Comparison of ENCODE assay signal across 2 cellular contexts in the genomic region with DNA sequence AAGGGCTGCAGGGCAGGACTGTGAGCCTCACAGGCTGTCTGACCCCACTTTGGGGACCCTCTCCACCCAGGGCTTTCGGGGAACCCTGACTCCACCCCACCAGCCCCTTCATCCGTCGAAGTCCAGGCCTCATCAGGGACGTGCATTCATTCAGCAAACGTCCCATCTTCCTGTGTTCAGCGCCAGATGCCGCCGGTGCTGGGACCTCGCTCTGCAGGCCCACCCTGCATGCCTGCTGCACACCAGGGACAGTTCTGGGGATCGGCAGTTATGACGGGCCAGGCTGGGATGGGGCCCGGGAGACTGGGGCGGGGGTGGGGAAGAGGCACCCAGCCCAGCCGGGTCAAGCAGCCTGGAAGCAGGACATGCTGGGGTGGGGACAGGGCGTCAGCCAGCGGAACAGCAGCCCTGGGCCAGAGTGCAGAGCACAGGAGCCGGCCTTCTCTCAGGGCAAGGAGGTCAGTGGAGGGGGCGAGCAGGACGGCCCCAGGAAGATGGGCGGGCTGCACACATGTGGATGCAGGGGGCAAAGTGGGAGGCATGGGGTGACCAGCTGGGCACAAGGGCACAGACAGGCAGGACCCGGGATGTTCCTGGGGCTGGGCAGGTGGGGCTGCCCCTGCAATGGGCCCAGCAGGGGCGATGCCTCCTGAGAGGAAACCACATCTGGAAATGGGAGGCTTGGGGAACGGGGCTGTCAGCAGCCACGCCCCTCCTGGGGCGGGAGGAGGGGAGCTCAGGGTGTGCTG.
TF ChIP-seq lines count a peak whose summit lies in the region.

No MANE protein-coding gene starts in this region.

TF ChIP-seq in GM23338, 12 proteins besides CTCF, POLR2A, EP300 and RAD21:
- no peak for TF ChIP-seq NANOG (IDR thresholded peaks at IDR 0.05; ENCODE audit: borderline replicate concordance)
- no peak for TF ChIP-seq ETS1 (IDR thresholded peaks at IDR 0.05)
- TF ChIP-seq, protein P1, sequence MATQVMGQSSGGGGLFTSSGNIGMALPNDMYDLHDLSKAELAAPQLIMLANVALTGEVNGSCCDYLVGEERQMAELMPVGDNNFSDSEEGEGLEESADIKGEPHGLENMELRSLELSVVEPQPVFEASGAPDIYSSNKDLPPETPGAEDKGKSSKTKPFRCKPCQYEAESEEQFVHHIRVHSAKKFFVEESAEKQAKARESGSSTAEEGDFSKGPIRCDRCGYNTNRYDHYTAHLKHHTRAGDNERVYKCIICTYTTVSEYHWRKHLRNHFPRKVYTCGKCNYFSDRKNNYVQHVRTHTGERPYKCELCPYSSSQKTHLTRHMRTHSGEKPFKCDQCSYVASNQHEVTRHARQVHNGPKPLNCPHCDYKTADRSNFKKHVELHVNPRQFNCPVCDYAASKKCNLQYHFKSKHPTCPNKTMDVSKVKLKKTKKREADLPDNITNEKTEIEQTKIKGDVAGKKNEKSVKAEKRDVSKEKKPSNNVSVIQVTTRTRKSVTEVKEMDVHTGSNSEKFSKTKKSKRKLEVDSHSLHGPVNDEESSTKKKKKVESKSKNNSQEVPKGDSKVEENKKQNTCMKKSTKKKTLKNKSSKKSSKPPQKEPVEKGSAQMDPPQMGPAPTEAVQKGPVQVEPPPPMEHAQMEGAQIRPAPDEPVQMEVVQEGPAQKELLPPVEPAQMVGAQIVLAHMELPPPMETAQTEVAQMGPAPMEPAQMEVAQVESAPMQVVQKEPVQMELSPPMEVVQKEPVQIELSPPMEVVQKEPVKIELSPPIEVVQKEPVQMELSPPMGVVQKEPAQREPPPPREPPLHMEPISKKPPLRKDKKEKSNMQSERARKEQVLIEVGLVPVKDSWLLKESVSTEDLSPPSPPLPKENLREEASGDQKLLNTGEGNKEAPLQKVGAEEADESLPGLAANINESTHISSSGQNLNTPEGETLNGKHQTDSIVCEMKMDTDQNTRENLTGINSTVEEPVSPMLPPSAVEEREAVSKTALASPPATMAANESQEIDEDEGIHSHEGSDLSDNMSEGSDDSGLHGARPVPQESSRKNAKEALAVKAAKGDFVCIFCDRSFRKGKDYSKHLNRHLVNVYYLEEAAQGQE (IDR thresholded peaks at IDR 0.05; ENCODE audit: unreplicated experiment) = no peak
- TF ChIP-seq POLR2AphosphoS5 (IDR thresholded peaks at IDR 0.05; ENCODE audit: low read depth) = no peak; the same call in 1 of the 2 replicates

TF ChIP-seq in PFSK-1, 5 proteins besides CTCF, POLR2A, EP300 and RAD21:
- TF ChIP-seq FOXP2 (optimal IDR thresholded peaks at IDR 0.05; ENCODE audit: borderline replicate concordance, extremely low read depth, extremely low read length, insufficient read depth) (no peak), POLR2AphosphoS5 (IDR thresholded peaks at IDR 0.05; ENCODE audit: low read depth, low read length) (no peak), SIN3A (IDR thresholded peaks at IDR 0.05; ENCODE audit: borderline replicate concordance, insufficient read depth, low read length) (0 out of 2 replicates have a peak, but pooled peaks have one; percentile 24), TAF1 (IDR thresholded peaks at IDR 0.05; ENCODE audit: borderline replicate concordance, insufficient read depth, low read length) (no peak)
